8 cellular contexts compared by ENCODE assay signal in the genomic region with DNA sequence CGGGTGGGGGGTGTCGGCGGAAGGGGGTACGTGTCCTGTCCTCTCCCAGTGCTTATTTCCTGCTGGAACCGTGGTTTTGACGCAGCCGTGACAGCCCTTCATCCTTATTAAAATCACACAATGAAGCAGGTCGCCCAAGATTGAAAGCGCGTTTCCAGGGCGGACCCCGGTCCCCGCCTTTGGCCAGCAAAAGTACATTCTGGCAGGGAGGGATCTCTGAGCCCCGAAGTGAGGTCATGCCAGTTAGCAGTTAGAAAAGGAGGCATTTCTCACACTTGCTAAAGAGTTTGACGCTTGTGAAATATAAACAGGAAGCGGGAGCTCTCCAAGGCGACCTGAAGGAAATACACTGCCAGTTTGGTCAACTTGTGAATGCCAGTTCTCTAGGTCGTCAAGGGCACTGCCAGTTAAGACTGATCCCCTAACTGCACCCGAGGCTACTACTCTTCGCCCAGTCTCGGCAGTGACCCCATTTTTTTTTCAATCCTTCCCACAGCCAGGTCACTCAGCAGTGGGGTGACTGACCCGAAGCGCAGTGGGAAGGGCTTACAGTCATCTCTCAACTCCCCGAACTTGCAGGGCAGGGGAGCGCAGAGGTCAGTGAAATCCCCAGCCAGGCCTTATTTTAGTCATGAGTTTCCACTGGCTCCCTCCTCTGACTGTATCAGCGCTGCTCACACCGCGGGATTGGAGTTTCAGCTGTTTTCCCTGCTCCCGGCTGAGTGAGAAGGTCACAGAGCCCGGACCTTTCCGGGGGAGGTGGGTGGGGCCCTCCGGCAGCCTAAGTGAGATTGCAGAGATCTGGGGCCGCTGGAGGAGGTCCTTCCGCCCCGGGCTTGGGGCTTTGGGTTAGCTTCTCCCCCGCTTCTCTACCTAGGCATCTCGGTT. TPM values are rescaled to one million over a fixed set of nuclear protein-coding genes. Genes with fewer than 3 reads are reported as not detected.
DNase-seq lines count a peak whose midpoint lies in the region; ATAC-seq, FAIRE-seq and TF ChIP-seq lines count a peak whose summit lies in the region.

No MANE protein-coding gene starts in this region.

- no TSS peak for BruUV-seq in GM12878 (replicated peaks; lab: Mats Ljungman, UMichigan)

- H3K9me3 ChIP-seq in GM12878 (replicated peaks; ENCODE audit: control insufficient read depth, insufficient read depth, low read length) (peaks cover 1% of the 10 kb centered on the region), iPS-15b (ENCODE audit: control insufficient read depth, insufficient read depth, low read length) (no peaks in the 10 kb centered on the region)

- peak overlapping the region; percentile 38 for H2AFZ ChIP-seq in GM12878 (ENCODE audit: control insufficient read depth, low read depth, low read length)

- in situ Hi-C loops in GM12878 (cut with MboI) = loop anchor here (5.0 kb wide), 2 partner anchors 130 to 220 kb away; no protein-coding TSS in a partner anchor

- SMC1A ChIA-PET in GM12878 (lab: Charles Lee; ENCODE audit: uncharacterized antibody, unreplicated experiment) = interaction anchor here (0.7 to 13.6 kb wide), 45 partner anchors 8 to 268 kb away, joined by 3 to 186 read pairs (median 10); no protein-coding TSS in a partner anchor

- POLR2A ChIA-PET in GM12878 (lab: Charles Lee) = interaction anchor here (0.5 to 14.4 kb wide), 27 partner anchors 24 to 265 kb away, joined by 3 to 230 read pairs (median 5); no protein-coding TSS in a partner anchor

- H3K4me1 Mint-ChIP-seq in CD14-positive monocyte = peaks cover 32% of the 10 kb centered on the region

- H3K36me3 Mint-ChIP-seq in CD14-positive monocyte = peaks cover 11 to 15% of the 10 kb centered on the region in 2 donors

- RAD21 ChIA-PET in GM12878 (lab: Charles Lee; ENCODE audit: unreplicated experiment) = interaction anchor here (0.8 to 16.1 kb wide), 33 partner anchors 8 to 268 kb away, joined by 3 to 421 read pairs (median 7); no protein-coding TSS in a partner anchor

- TF ChIP-seq RAD21 in GM12878 (IDR thresholded peaks at IDR 0.05; ENCODE audit: insufficient read depth, low read depth, low read length) = peak; percentile 14; the same call in 1 of the 2 replicates

- peaks cover 0 to 4% (median 0%) of the 10 kb centered on the region in 7 donors for H3K9me3 Mint-ChIP-seq in CD14-positive monocyte

- H3K27me3 ChIP-seq in GM12878 (replicated peaks in 1 of 2; ENCODE audit: control insufficient read depth in 2 of 2, insufficient read depth in 2 of 2, low read length in 1 of 2) = no peaks in the 10 kb centered on the region
- H3K27me3 ChIP-seq in iPS-15b (ENCODE audit: control insufficient read depth, insufficient read depth, low read length) = peaks cover 35% of the 10 kb centered on the region

- peaks cover 29% of the 10 kb centered on the region for H3K79me2 ChIP-seq in GM12878 (ENCODE audit: control insufficient read depth, insufficient read depth, low read length)

- peaks cover 29% of the 10 kb centered on the region for H3K4me1 ChIP-seq in GM12878 (ENCODE audit: control insufficient read depth, insufficient read depth, low read length)
- H3K4me1 ChIP-seq in iPS-15b (ENCODE audit: control insufficient read depth, insufficient read depth, low read length) = peaks cover 6% of the 10 kb centered on the region

- H3K36me3 ChIP-seq in GM12878 (ENCODE audit: control insufficient read depth in 2 of 2, insufficient read depth in 2 of 2, low read length in 1 of 2) (peaks cover 0 to 8% of the 10 kb centered on the region in 2 experiments; a peak in 1 of 4 replicates), iPS-15b (ENCODE audit: control insufficient read depth, insufficient read depth, low read length) (peaks cover 3% of the 10 kb centered on the region)

- H4K20me1 ChIP-seq in GM12878 (ENCODE audit: control insufficient read depth, insufficient read depth) = no peaks in the 10 kb centered on the region; the same call in 1 of the 2 replicates

- H3K27me3 Mint-ChIP-seq in CD14-positive monocyte (ENCODE audit: low read depth in 3 of 3) = peaks cover 0 to 2% (median 2%) of the 10 kb centered on the region in 3 donors

- TF ChIP-seq CTCF in CD14-positive monocyte (IDR thresholded peaks at IDR 0.05) (no peak), GM12878 (IDR thresholded peaks at IDR 0.05 in 2 of 3, conservative IDR thresholded peaks at IDR 0.05 in 1 of 3; ENCODE audit: control insufficient read depth in 2 of 3, extremely low read depth in 1 of 3, insufficient read depth in 1 of 3, low read depth in 3 of 3, low read length in 3 of 3) (peak in 1 of 3 experiments; percentile 18; a peak in 1 of 6 replicates)

- H3K9ac ChIP-seq in GM12878 (ENCODE audit: control insufficient read depth, insufficient read depth, low read length) (peak overlapping the region; percentile 64), iPS-15b (ENCODE audit: low read depth, low read length) (no peak overlapping the region)

- DNase-seq in CD14-positive monocyte (ENCODE audit: low spot score) = peak; percentile 92
- peak in 4 of 5 donors; percentile 23 to 89 (median 38) for DNase-seq in T-helper 1 cell
- DNase-seq in GM12878 (ENCODE audit: low read depth, low spot score) = peak; percentile 89
- peak; percentile 79 for DNase-seq in skeletal muscle cell (ENCODE audit: low read depth)
- no peak for DNase-seq in NCI-H1436 treated with DMSO at 0.1 percent for 48 hours (lab: John Stamatoyannopoulos, UW)

- H3K4me3 ChIP-seq in GM12878 = peak overlapping the region; percentile 72
- peak overlapping the region; percentile 62 for H3K4me3 ChIP-seq in iPS-15b (ENCODE audit: low read depth, low read length)
- peak overlapping the region; percentile 55 for H3K4me3 ChIP-seq in skeletal muscle cell (ENCODE audit: low read depth, low read length)

- H3K27ac Mint-ChIP-seq in CD14-positive monocyte = peak overlapping the region; percentile 100

- WGBS in GM12878 (ENCODE audit: insufficient coverage, insufficient replicate concordance, low lambda C conversion rate, missing lambda C conversion rate) = 7% methylated on average over 37 of the region's 37 CpGs

- peak overlapping the region; percentile 84 for H3K27ac ChIP-seq in GM12878 (ENCODE audit: control insufficient read depth, insufficient read depth)

- peak; percentile 19; the same call in 1 of the 2 replicates for TF ChIP-seq POLR2A in GM12878 (IDR thresholded peaks at IDR 0.05; ENCODE audit: low read depth, low read length)

- ATAC-seq in GM19463 (IDR thresholded peaks at IDR 0.05; ENCODE audit: unreplicated experiment) = peak; percentile 35
- peak; percentile 29 for ATAC-seq in HG03565 (IDR thresholded peaks at IDR 0.05; ENCODE audit: unreplicated experiment)
- ATAC-seq in GM12878 = peak; percentile 43

- peak; percentile 31 for FAIRE-seq in GM12878 (lab: Jason Lieb, UNC)

- intact Hi-C loops in CD14-positive monocyte (cut with micrococcal nuclease) (loop anchor here in 1 of 2 donors (1.0 to 10.0 kb wide), 5 partner anchors 9 to 265 kb away; no protein-coding TSS in a partner anchor), GM12878 (cut with micrococcal nuclease; ENCODE audit: unreplicated experiment) (loop anchor here (1.0 to 5.0 kb wide), 9 partner anchors 40 to 220 kb away; partner anchors contain the start of gene ARL8B)

- H3K4me3 Mint-ChIP-seq in CD14-positive monocyte = peak overlapping the region; percentile 89 to 100

- TF ChIP-seq EP300 in GM12878 (IDR thresholded peaks at IDR 0.05; ENCODE audit: borderline replicate concordance in 1 of 2, control insufficient read depth in 1 of 2, low read depth in 2 of 2, low read length in 2 of 2) = peak; percentile 95 to 97; a peak in 3 of 4 replicates

- CTCF ChIA-PET in GM12878 (lab: Yijun Ruan, JAX) = interaction anchor here (0.6 to 14.2 kb wide), 49 partner anchors 7 to 268 kb away, joined by 3 to 330 read pairs (median 9); no protein-coding TSS in a partner anchor

- H3K4me2 ChIP-seq in GM12878 (ENCODE audit: control insufficient read depth, insufficient read depth) = peak overlapping the region; percentile 56

TF ChIP-seq in GM12878, 131 proteins besides CTCF, POLR2A, EP300 and RAD21 (continues in another document):
- TF ChIP-seq ETV6 (conservative IDR thresholded peaks at IDR 0.05 in 1 of 2, IDR thresholded peaks at IDR 0.05 in 1 of 2; ENCODE audit: borderline replicate concordance in 1 of 2, low read depth in 1 of 2) (peak in 1 of 2 experiments; percentile 89; a peak in 2 of 4 replicates), TCF3 (IDR thresholded peaks at IDR 0.05; ENCODE audit: borderline replicate concordance, insufficient read depth, low read depth, low read length) (peak; percentile 91)

RNA-seq across cellular contexts. Expression of gene BHLHE40, which starts 2.0 kb away (rescaled TPM):
- polyA plus RNA-seq in CD14-positive monocyte (10 to 100 TPM; 20.2 to 23.4 TPM), GM12878 (2011; rRNA removed) (60.8 and 106 TPM in 2 replicates), GM12878 (2014; fragmentation: Illumina TruSeq; extraction: Trizol) (65.9 and 78.8 TPM in 2 replicates), GM12878 (2014; fragmentation: Nextera tagmentation; extraction: Ambion mirVana) (10 to 100 TPM; 25.2 to 38.6 TPM), GM12878 (2014; rRNA removed) (62.4 and 63.6 TPM in 2 replicates), GM12878 (2016; fragmentation: Nextera tagmentation; extraction: Ambion mirVana) (10 to 100 TPM; 43.9 to 44.5 TPM)
- 205 and 214 TPM in 2 replicates for total RNA-seq in GM12878 (2013; cell fraction: nucleolus; rRNA removed)
- total RNA-seq in GM12878 (2014; rRNA removed) (58.3 and 61.5 TPM in 2 replicates), GM12878 (2014; rRNA removed; fragmentation: Illumina TruSeq; extraction: Trizol) (36.1 and 36.5 TPM in 2 replicates), GM12878 (2021) (91.3 and 93.1 TPM in 2 replicates)
- 64.3 TPM for polyA plus RNA-seq in GM12878 (2011; ENCODE audit: low read depth)
- 91.6 and 128 TPM in 2 replicates for polyA plus RNA-seq in GM12878 (2011; cell fraction: cytosol; rRNA removed)
- 163 and 169 TPM in 2 replicates for polyA plus RNA-seq in GM12878 (2011; cell fraction: nucleus; rRNA removed)
- polyA plus RNA-seq in GM12878 (2012) = 106 and 116 TPM in 2 replicates
- polyA minus RNA-seq in GM12878 (2011; rRNA and poly(A)+ RNA removed) = 93.4 and 100 TPM in 2 replicates
- polyA minus RNA-seq in GM12878 (2011; cell fraction: cytosol; rRNA and poly(A)+ RNA removed) = 60.8 and 70.8 TPM in 2 replicates
- polyA minus RNA-seq in GM12878 (2011; cell fraction: nucleus; rRNA and poly(A)+ RNA removed) = 99.1 and 124 TPM in 2 replicates
